In genomic region chrX:31128849-31129248, GRCh38 we compare ENCODE assay signal across 1 cellular context.
TF ChIP-seq lines count a peak whose summit lies in the region.

No MANE protein-coding gene starts in this region.

TF ChIP-seq in WTC11, 78 proteins besides CTCF, POLR2A, EP300 and RAD21 (continued from another document):
- TF ChIP-seq ZNF281 (CRISPR knock-in tag; IDR thresholded peaks at IDR 0.05) = no peak
- TF ChIP-seq E2F1 (CRISPR knock-in tag; IDR thresholded peaks at IDR 0.05) = no peak
- TF ChIP-seq CREB1 (CRISPR knock-in tag; IDR thresholded peaks at IDR 0.05) = no peak
- no peak for TF ChIP-seq ZNF396 (CRISPR knock-in tag; IDR thresholded peaks at IDR 0.05; ENCODE audit: borderline replicate concordance)
- TF ChIP-seq JUN (CRISPR knock-in tag; IDR thresholded peaks at IDR 0.05) = no peak
- TF ChIP-seq TEAD1 (CRISPR knock-in tag; IDR thresholded peaks at IDR 0.05) = no peak
- TF ChIP-seq ZBTB43 (CRISPR knock-in tag; IDR thresholded peaks at IDR 0.05) = no peak
- no peak for TF ChIP-seq USF1 (CRISPR knock-in tag; IDR thresholded peaks at IDR 0.05)
